In the genomic region with DNA sequence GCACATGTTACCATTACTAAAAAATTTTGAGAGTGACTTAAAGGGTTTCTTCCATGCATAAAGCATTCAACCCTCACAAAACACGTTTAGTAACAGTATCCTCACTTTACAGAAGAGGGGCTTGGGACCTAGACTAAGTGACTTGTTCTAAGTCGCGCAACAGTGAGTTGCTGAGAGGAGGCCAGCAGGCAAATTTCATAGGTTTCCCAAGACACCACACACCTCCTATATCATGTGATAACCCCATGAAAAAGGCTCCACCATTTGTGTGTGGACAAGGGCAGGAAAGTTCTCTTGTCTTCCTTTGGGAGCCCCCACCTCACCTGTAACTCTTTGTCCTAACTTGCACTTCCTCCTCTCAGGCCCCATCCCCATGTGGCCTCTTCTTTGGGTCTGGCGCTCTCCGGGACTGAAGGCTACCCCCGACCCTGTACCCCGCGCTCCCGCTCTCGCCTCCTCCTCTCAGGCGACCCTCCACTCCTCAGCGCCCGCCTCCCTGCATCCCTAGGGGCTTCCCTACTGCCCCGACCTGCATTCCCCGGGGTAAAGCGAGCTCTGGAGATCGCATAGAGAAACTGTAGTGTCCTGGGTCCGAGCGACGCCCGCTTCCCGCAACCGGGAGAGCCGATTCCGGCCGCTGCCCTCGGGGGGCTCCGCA, we compare ENCODE assay signal across 9 cellular contexts. TPM values are rescaled to one million over a fixed set of nuclear protein-coding genes. Genes with fewer than 3 reads are reported as not detected.
DNase-seq lines count a peak whose midpoint lies in the region; TF ChIP-seq lines count a peak whose summit lies in the region.
"Had no signal": no experiment of that assay in that cellular context is flagged by ENCODE, and none has a peak within 500 bp of the region (broad histone marks: within the 10 kb centered on the region; RNA-seq: fewer than 3 reads in every experiment).

No MANE protein-coding gene starts in this region.

- H3K9me2 ChIP-seq in OCI-LY7 (ENCODE audit: insufficient read depth, low read length): no peaks in the 10 kb centered on the region

- H3K4me2 ChIP-seq in OCI-LY7 (ENCODE audit: low read length) (peak overlapping the region; percentile 90), osteoblast (ENCODE audit: insufficient read depth, low read length) (peak overlapping the region; percentile 94)

- POLR2A ChIA-PET in OCI-LY7 (lab: Charles Lee): interaction anchor here (0.7 to 3.7 kb wide), 4 partner anchors 8 to 230 kb away, joined by 3 to 88 read pairs (median 4); partner anchors contain the start of genes HLA-DPA1, PSMB9 and TAP1

- H3K4me3 ChIP-seq in OCI-LY7 (ENCODE audit: low read depth, low read length, poor library complexity, severe bottlenecking) (peak overlapping the region; percentile 77), epithelial cell of esophagus (ENCODE audit: low read length) (peak overlapping the region; percentile 84), osteoblast (ENCODE audit: insufficient read depth, low read length) (peak overlapping the region; percentile 93)

- H4K20me1 ChIP-seq in OCI-LY7 (ENCODE audit: insufficient read depth, low read length) (no peaks in the 10 kb centered on the region), osteoblast (ENCODE audit: insufficient read depth, low read length) (no peaks in the 10 kb centered on the region)

- H3K79me2 ChIP-seq in OCI-LY7 (ENCODE audit: insufficient read depth, low read depth, low read length) (peaks cover 42% of the 10 kb centered on the region), osteoblast (ENCODE audit: insufficient read depth, low read length) (peaks cover 23% of the 10 kb centered on the region)

- H3K4me1 ChIP-seq in OCI-LY7 (ENCODE audit: insufficient read depth, low read length, poor library complexity, severe bottlenecking): peaks cover 55% of the 10 kb centered on the region
- H3K4me1 ChIP-seq in osteoblast (ENCODE audit: insufficient read depth, low read length): peaks cover 12% of the 10 kb centered on the region

- no TSS peak for BruUV-seq in OCI-LY7 (replicated peaks; lab: Mats Ljungman, UMichigan)

- H3K27ac ChIP-seq in OCI-LY7 (ENCODE audit: low read depth, low read length, poor library complexity, severe bottlenecking): peak overlapping the region; percentile 88
- peak overlapping the region; percentile 98 for H3K27ac ChIP-seq in osteoblast (ENCODE audit: low read depth, low read length)
- H3K27ac ChIP-seq: C4-2B had no signal

- peak; percentile 11 for DNase-seq in NCI-H2107 treated with DMSO at 0.1 percent for 48 hours (lab: John Stamatoyannopoulos, UW; ENCODE audit: unreplicated experiment)
- DNase-seq in NCI-H2107 (lab: John Stamatoyannopoulos, UW): no peak
- DNase-seq in OCI-LY7 (ENCODE audit: low spot score): peak; percentile 55
- no peak for DNase-seq in epithelial cell of esophagus (ENCODE audit: low read depth)
- no peak for DNase-seq in osteoblast (ENCODE audit: insufficient read length, low spot score, missing footprints)
- no peak for DNase-seq in stimulated activated CD4-positive, alpha-beta T cell treated with anti-CD3 and anti-CD28 coated beads, Interleukin-4, amount 100 ng/mL, for 1 hour
- DNase-seq in NCI-H2081 treated with DMSO at 0.1 percent for 48 hours (lab: John Stamatoyannopoulos, UW): no peak
- DNase-seq in H4 (ENCODE audit: low spot score): no peak

- CTCF ChIA-PET in OCI-LY7 (lab: Charles Lee; ENCODE audit: unreplicated experiment): no interaction called here

- H3K9me3 ChIP-seq in OCI-LY7 (ENCODE audit: low read length) (no peaks in the 10 kb centered on the region), osteoblast (ENCODE audit: low read depth, low read length) (no peaks in the 10 kb centered on the region)

- no peak for TF ChIP-seq CTCF in OCI-LY7 (conservative IDR thresholded peaks at IDR 0.05; ENCODE audit: low read length)
- no peak for TF ChIP-seq CTCF in epithelial cell of esophagus (IDR thresholded peaks at IDR 0.05; ENCODE audit: insufficient read depth, low read depth, low read length, missing control alignments)
- TF ChIP-seq CTCF in osteoblast (IDR thresholded peaks at IDR 0.05; ENCODE audit: extremely low read depth, low read depth, low read length): no peak

- no peaks in the 10 kb centered on the region for H3K27me3 ChIP-seq in osteoblast (ENCODE audit: insufficient read depth, low read length)

- intact Hi-C loops in OCI-LY7 (cut with micrococcal nuclease; ENCODE audit: unreplicated experiment): loop anchor here (5.0 kb wide), 1 partner anchor 129 kb away; no protein-coding TSS in a partner anchor

- H2AFZ ChIP-seq in OCI-LY7 (ENCODE audit: low read length): peak overlapping the region; percentile 8; the same call in 1 of the 2 replicates
- peak overlapping the region; percentile 95 for H2AFZ ChIP-seq in osteoblast (ENCODE audit: low read length)

- peaks cover 74% of the 10 kb centered on the region for H3K36me3 ChIP-seq in OCI-LY7 (ENCODE audit: insufficient read depth, low read length)
- peaks cover 49% of the 10 kb centered on the region for H3K36me3 ChIP-seq in osteoblast (ENCODE audit: insufficient read depth, low read length)

RNA-seq across cellular contexts. Expression of gene PSMB8, which starts 0.4 kb away (rescaled TPM):
- 142 and 164 TPM in 2 replicates for total RNA-seq in OCI-LY7 (2014; rRNA removed; shearing (Covaris generic))
- total RNA-seq in OCI-LY7 (2022) (194 and 216 TPM in 2 replicates), osteoblast (67.3 and 83.4 TPM in 2 replicates)
- 210 and 212 TPM in 2 replicates for total RNA-seq in H4 (2014; rRNA removed; shearing (Covaris generic))

RNA-seq across cellular contexts. Expression of gene TAP2, which starts 4.9 kb away (rescaled TPM):
- total RNA-seq in OCI-LY7 (2014; rRNA removed; shearing (Covaris generic)): 90.9 and 96.4 TPM in 2 replicates
- total RNA-seq in OCI-LY7 (2022) (108 and 132 TPM in 2 replicates), osteoblast (12.4 and 20.6 TPM in 2 replicates)
- total RNA-seq in H4 (2014; rRNA removed; shearing (Covaris generic)): 27.4 and 29.8 TPM in 2 replicates

RNA-seq across cellular contexts. Expression of gene TAP1, which starts 10.1 kb away (rescaled TPM):
- total RNA-seq in OCI-LY7 (2014; rRNA removed; shearing (Covaris generic)): 62.1 and 85.9 TPM in 2 replicates
- total RNA-seq in OCI-LY7 (2022) (66.3 and 75.0 TPM in 2 replicates), osteoblast (42.3 and 43.6 TPM in 2 replicates)
- 60.9 and 66.1 TPM in 2 replicates for total RNA-seq in H4 (2014; rRNA removed; shearing (Covaris generic))

RNA-seq across cellular contexts. Expression of gene PSMB9, which starts 10.5 kb away (rescaled TPM):
- total RNA-seq in OCI-LY7 (2014; rRNA removed; shearing (Covaris generic)): 149 and 158 TPM in 2 replicates
- total RNA-seq in OCI-LY7 (2022) (193 and 207 TPM in 2 replicates), osteoblast (20.3 and 29.8 TPM in 2 replicates)
- 120 and 150 TPM in 2 replicates for total RNA-seq in H4 (2014; rRNA removed; shearing (Covaris generic))

RNA-seq across cellular contexts. Expression of gene HLA-DOB, which starts 26.6 kb away (rescaled TPM):
- 46.5 and 48.1 TPM in 2 replicates for total RNA-seq in OCI-LY7 (2014; rRNA removed; shearing (Covaris generic))
- total RNA-seq in OCI-LY7 (2022) (57.1 and 69.3 TPM in 2 replicates), osteoblast (0.36 TPM in 1 of 2 replicates, not detected in the other)
- total RNA-seq in H4 (2014; rRNA removed; shearing (Covaris generic)): not detected in 2 replicates

Comparison
In these comparisons a context has a peak if more than half of its experiments do, and no peak if none do; other contexts are left out.
1. DNase-seq: peak in NCI-H2107 treated with DMSO at 0.1 percent for 48 hours (single experiment) and OCI-LY7 (single experiment); none in NCI-H2107 (single experiment), epithelial cell of esophagus (single experiment), osteoblast (single experiment), stimulated activated CD4-positive, alpha-beta T cell treated with anti-CD3 and anti-CD28 coated beads, Interleukin-4, amount 100 ng/mL, for 1 hour (single experiment), NCI-H2081 treated with DMSO at 0.1 percent for 48 hours (single experiment) and H4 (single experiment).
2. Peak in every context shown above with its lines, with median percentiles within 50 percentile points of each other: H3K4me3 ChIP-seq.